Comparison of ENCODE assay signal across 6 cellular contexts in the genomic region with DNA sequence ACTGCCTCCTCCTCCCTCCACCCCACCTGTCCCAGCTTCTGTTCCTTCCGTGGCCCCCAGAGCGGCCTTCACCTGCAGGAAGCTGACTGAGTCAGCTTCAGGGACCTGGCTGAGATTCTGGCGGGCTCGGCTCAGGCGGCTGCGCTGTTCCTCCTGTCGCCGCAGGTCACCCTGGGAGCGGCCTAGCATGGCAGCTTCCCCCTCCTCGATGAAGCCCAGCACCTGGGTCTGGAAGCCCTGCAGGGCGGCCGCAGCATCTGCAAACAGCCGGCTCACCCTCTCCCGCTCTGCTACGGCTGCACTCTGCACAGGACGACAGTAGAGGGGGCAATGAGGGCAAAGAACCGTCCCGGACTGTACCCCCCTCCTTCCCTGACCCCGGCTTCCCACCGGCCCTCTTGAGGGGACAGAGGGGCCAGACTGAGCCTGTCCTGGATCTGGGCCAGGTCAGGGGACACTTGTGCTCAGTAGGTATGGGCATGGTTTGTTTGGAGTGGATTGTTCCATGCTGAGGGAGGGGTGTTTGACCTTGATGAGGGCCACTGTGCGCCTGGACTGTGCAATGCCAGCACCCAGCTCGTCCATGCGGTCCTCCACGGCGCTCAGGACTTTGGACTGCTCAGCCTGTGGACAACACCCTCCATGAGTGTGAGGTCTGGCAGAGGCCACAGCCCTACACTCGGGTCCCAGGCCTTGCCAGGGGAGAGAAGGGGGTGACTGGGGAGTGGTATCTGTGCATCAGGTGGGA. TPM values are rescaled to one million over a fixed set of nuclear protein-coding genes. Genes with fewer than 3 reads are reported as not detected.
DNase-seq lines count a peak whose midpoint lies in the region; ATAC-seq and TF ChIP-seq lines count a peak whose summit lies in the region.

No MANE protein-coding gene starts in this region.

- peak overlapping the region; percentile 85 for H3K4me2 ChIP-seq in PC-9

- H3K4me1 Mint-ChIP-seq in nephron: peaks cover 22% of the 10 kb centered on the region

- TF ChIP-seq CTCF in PC-9 (conservative IDR thresholded peaks at IDR 0.05): no peak
- peak in 3 of 7 experiments; percentile 13 to 37 (median 21) for TF ChIP-seq CTCF in body of pancreas (IDR thresholded peaks at IDR 0.05)
- no peak for TF ChIP-seq CTCF in nephron (IDR thresholded peaks at IDR 0.05; ENCODE audit: unreplicated experiment in 3 of 3)

- TSS peak; percentile 7 for BruUV-seq in PC-9 (replicated peaks; lab: Mats Ljungman, UMichigan)

- peak; percentile 96 for DNase-seq in DMS53 (lab: John Stamatoyannopoulos, UW)
- DNase-seq in PC-9: peak in 1 of 2 experiments; percentile 91
- peak; percentile 70 to 97 (median 86) for DNase-seq in body of pancreas

- 0 out of 2 replicates have a peak, but pooled peaks cover 3% of the 10 kb centered on the region for H3K79me2 ChIP-seq in PC-9 (ENCODE audit: low read depth)

- peak overlapping the region in 2 of 3 experiments; percentile 84 to 89 for H3K27ac Mint-ChIP-seq in nephron

- H2AFZ ChIP-seq in PC-9: peak overlapping the region; percentile 91; the same call in 1 of the 2 replicates

- H3K27ac ChIP-seq in PC-9: peak overlapping the region; percentile 87
- peak overlapping the region; percentile 93 to 99 (median 93) for H3K27ac ChIP-seq in body of pancreas

- CTCF ChIA-PET in PC-9 (lab: Charles Lee): interaction anchor here (0.6 to 1.1 kb wide), 10 partner anchors 21 to 275 kb away, joined by 3 to 7 read pairs (median 4); a partner anchor contains a TSS

- peak overlapping the region; percentile 76 to 92 (median 83) for H3K4me3 Mint-ChIP-seq in nephron

- H3K9me3 ChIP-seq in PC-9 (ENCODE audit: insufficient read depth, low read depth): no peaks in the 10 kb centered on the region
- no peaks in the 10 kb centered on the region for H3K9me3 ChIP-seq in body of pancreas

- peak; percentile 59 to 64 (median 62) for TF ChIP-seq POLR2A in body of pancreas (IDR thresholded peaks at IDR 0.05)

- intact Hi-C loops in PC-9 (cut with micrococcal nuclease; ENCODE audit: unreplicated experiment): loop anchor here (1.0 to 2.0 kb wide), 4 partner anchors 21 to 192 kb away; a partner anchor contains a TSS
- intact Hi-C loops in body of pancreas (cut with DNase I): no loop called here

- no peaks in the 10 kb centered on the region for H3K9me2 ChIP-seq in PC-9 (ENCODE audit: insufficient read depth)

- ATAC-seq in body of pancreas: peak; percentile 49
- ATAC-seq in GM18858 (IDR thresholded peaks at IDR 0.05; ENCODE audit: unreplicated experiment): no peak
- ATAC-seq in HG02642 (IDR thresholded peaks at IDR 0.05; ENCODE audit: poor library complexity, unreplicated experiment): no peak

- H3K4me3 ChIP-seq in PC-9: peak overlapping the region; percentile 96; the same call in 1 of the 2 replicates
- H3K4me3 ChIP-seq in body of pancreas: no peak overlapping the region

- H3K4me1 ChIP-seq in PC-9 (replicated peaks; ENCODE audit: insufficient read depth) (peaks cover 48% of the 10 kb centered on the region), body of pancreas (peaks cover 51% of the 10 kb centered on the region)

- POLR2A ChIA-PET in PC-9 (lab: Charles Lee; ENCODE audit: unreplicated experiment): interaction anchor here (0.5 to 1.7 kb wide), 6 partner anchors 21 to 857 kb away, joined by 3 to 16 read pairs (median 8); a partner anchor contains a TSS

- H3K27me3 ChIP-seq in PC-9 (ENCODE audit: insufficient read depth, low read depth) (no peaks in the 10 kb centered on the region), body of pancreas (no peaks in the 10 kb centered on the region)

- H3K36me3 Mint-ChIP-seq in nephron (ENCODE audit: low read depth): no peaks in the 10 kb centered on the region

- H3K9me3 Mint-ChIP-seq in nephron: no peaks in the 10 kb centered on the region

- H4K20me1 ChIP-seq in PC-9 (ENCODE audit: insufficient read depth): no peaks in the 10 kb centered on the region

- H3K27me3 Mint-ChIP-seq in nephron (ENCODE audit: low read depth): peaks cover 41% of the 10 kb centered on the region

- H3F3A ChIP-seq in PC-9 (ENCODE audit: insufficient read depth, low read depth): peaks cover 60% of the 10 kb centered on the region

- whole genome bisulfite sequencing in body of pancreas, 2 donors: 34 to 51% methylated on average over 14 to 25 of the region's 26 CpGs

- no peaks in the 10 kb centered on the region for H3K36me3 ChIP-seq in PC-9 (ENCODE audit: low read depth)
- H3K36me3 ChIP-seq in body of pancreas (replicated peaks in 1 of 2; ENCODE audit: insufficient read depth in 1 of 2, low read depth in 2 of 2): no peaks in the 10 kb centered on the region

RNA-seq across cellular contexts. Expression of a gene that starts 2.0 kb away (rescaled TPM):
- total RNA-seq in PC-9 (2021): 46.1 and 48.3 TPM in 2 replicates
- 10 to 100 TPM; 39.6 to 41.8 TPM for total RNA-seq in body of pancreas

RNA-seq across cellular contexts. Expression of a gene that starts 20.4 kb away (rescaled TPM):
- 21.1 and 27.1 TPM in 2 replicates for total RNA-seq in PC-9 (2021)
- total RNA-seq in body of pancreas: 10 to 100 TPM; 12.5 to 21.0 TPM

RNA-seq across cellular contexts. Expression of a gene that starts 21.2 kb away (rescaled TPM):
- 114 and 159 TPM in 2 replicates for total RNA-seq in PC-9 (2021)
- total RNA-seq in body of pancreas: 10 to 100 TPM; 44.2 to 49.5 TPM

RNA-seq across cellular contexts. Expression of a gene that starts 28.3 kb away (rescaled TPM):
- total RNA-seq in PC-9 (2021) (127 and 136 TPM in 2 replicates), body of pancreas (10 to 100 TPM; 47.7 to 77.8 TPM)

RNA-seq across cellular contexts. Expression of a gene that starts 32.2 kb away (rescaled TPM):
- total RNA-seq in PC-9 (2021): 94.4 and 108 TPM in 2 replicates
- total RNA-seq in body of pancreas: 10 to 100 TPM in 1 of 2 donors, 1 to 10 TPM in 1; 8.6 to 21.8 TPM
